Comparison of ENCODE assay signal across 5 cellular contexts in genomic region chr16:1941924-1942809, GRCh38. TPM values are rescaled to one million over a fixed set of nuclear protein-coding genes. Genes with fewer than 3 reads are reported as not detected.
DNase-seq lines count a peak whose midpoint lies in the region; TF ChIP-seq lines count a peak whose summit lies in the region.

No MANE protein-coding gene starts in this region.

- DNase-seq in MV-4-11 (lab: John Stamatoyannopoulos, UW) (peak; percentile 85), prostate gland (ENCODE audit: low spot score) (no peak), NCI-H1092 (lab: John Stamatoyannopoulos, UW) (no peak), mesenteric fat pad (ENCODE audit: low spot score) (no peak)

- peak overlapping the region; percentile 86 to 93 for H3K4me3 ChIP-seq in duodenal mucosa (ENCODE audit: low read depth in 1 of 2, low read length in 2 of 2)
- H3K4me3 ChIP-seq in prostate gland = peak overlapping the region; percentile 76 to 84

- H3K27ac ChIP-seq in duodenal mucosa (ENCODE audit: low read depth, low read length) = no peak overlapping the region
- H3K27ac ChIP-seq in prostate gland = peak overlapping the region; percentile 53 to 76

- H3K36me3 ChIP-seq in duodenal mucosa (ENCODE audit: control insufficient read depth in 1 of 2, insufficient read depth in 2 of 2, low read length in 2 of 2) (peaks cover 14 to 24% of the 10 kb centered on the region in 2 donors), prostate gland (peaks cover 3 to 18% of the 10 kb centered on the region in 2 donors)

- 18% methylated on average over 16 of the region's 17 CpGs for WGBS in prostate gland

- intact Hi-C loops in prostate gland (cut with DNase I) = no loop called here

- H3K9ac ChIP-seq in duodenal mucosa (ENCODE audit: low read depth in 1 of 2, low read length in 2 of 2) = peak overlapping the region; percentile 74 to 82

- TF ChIP-seq POLR2A in prostate gland (IDR thresholded peaks at IDR 0.05) = no peak

- H3K27me3 ChIP-seq in duodenal mucosa (ENCODE audit: control insufficient read depth in 1 of 2, insufficient read depth in 2 of 2, low read length in 2 of 2) = no peaks in the 10 kb centered on the region
- no peaks in the 10 kb centered on the region for H3K27me3 ChIP-seq in prostate gland (replicated peaks; ENCODE audit: insufficient read depth)

- H3K4me1 ChIP-seq in duodenal mucosa (ENCODE audit: control insufficient read depth in 1 of 2, insufficient read depth in 2 of 2, low read length in 2 of 2) (peaks cover 23 to 33% of the 10 kb centered on the region in 2 donors), prostate gland (replicated peaks) (peaks cover 9% of the 10 kb centered on the region)

- TF ChIP-seq CTCF in prostate gland (IDR thresholded peaks at IDR 0.05) = no peak

- H3K9me3 ChIP-seq in duodenal mucosa (ENCODE audit: control insufficient read depth in 1 of 2, low read length in 2 of 2) = no peaks in the 10 kb centered on the region
- no peaks in the 10 kb centered on the region for H3K9me3 ChIP-seq in prostate gland

RNA-seq across cellular contexts. Expression of gene MSRB1, which starts 0.8 kb away (rescaled TPM):
- total RNA-seq in prostate gland (10 to 100 TPM; 11.0 to 12.4 TPM), mesenteric fat pad (27.1 TPM)

RNA-seq across cellular contexts. Expression of gene RPL3L, which starts 12.3 kb away (rescaled TPM):
- under 1 TPM; 0.51 to 0.82 TPM for total RNA-seq in prostate gland
- not detected for total RNA-seq in mesenteric fat pad

RNA-seq across cellular contexts. Expression of gene NDUFB10, which starts 17.2 kb away (rescaled TPM):
- total RNA-seq in prostate gland (100 to 1,000 TPM; 172 to 333 TPM), mesenteric fat pad (126 TPM)

RNA-seq across cellular contexts. Expression of gene RPS2, which starts 22.5 kb away (rescaled TPM):
- total RNA-seq in prostate gland (1,000 to 10,000 TPM; 2,046 to 2,467 TPM), mesenteric fat pad (1,385 TPM)

RNA-seq across cellular contexts. Expression of gene HS3ST6, which starts 24.0 kb away (rescaled TPM):
- total RNA-seq in prostate gland (under 1 TPM; 0.77 to 0.91 TPM), mesenteric fat pad (not detected)
